ENCODE assay signal across 11 cellular contexts in genomic region chr13:45564108-45564507, GRCh38. TPM values are rescaled to one million over a fixed set of nuclear protein-coding genes. Genes with fewer than 3 reads are reported as not detected.
DNase-seq lines count a peak whose midpoint lies in the region; ATAC-seq and TF ChIP-seq lines count a peak whose summit lies in the region.
"Had no signal": no experiment of that assay in that cellular context is flagged by ENCODE, and none has a peak within 500 bp of the region (broad histone marks: within the 10 kb centered on the region; RNA-seq: fewer than 3 reads in every experiment).

No MANE protein-coding gene starts in this region.

- no peak overlapping the region for H2AFZ ChIP-seq in SK-N-SH (ENCODE audit: low read depth)

- H3K27me3 ChIP-seq in SK-N-SH (ENCODE audit: insufficient read depth) (no peaks in the 10 kb centered on the region), foreskin keratinocyte (peaks cover 49% of the 10 kb centered on the region)

- no peaks in the 10 kb centered on the region for H3K36me3 Mint-ChIP-seq in stimulated activated memory B cell treated with anti-CD40 and anti-IgM and Interleukin-4, amounts not matched to agents 10 μg/mL and 1 μg/mL and 100 μg/mL, for 72 hours

- POLR2A ChIA-PET in SK-N-SH (lab: Yijun Ruan, JAX) = no interaction called here

- H3K27ac ChIP-seq in SK-N-SH (ENCODE audit: low read depth in 2 of 2, low read length in 1 of 2) (no peak overlapping the region), foreskin keratinocyte (no peak overlapping the region)

- no peak overlapping the region for H3K4me3 Mint-ChIP-seq in stimulated activated memory B cell treated with anti-CD40 and anti-IgM and Interleukin-4, amounts not matched to agents 10 μg/mL and 1 μg/mL and 100 μg/mL, for 72 hours

- H4K20me1 ChIP-seq in SK-N-SH (ENCODE audit: insufficient read depth) = no peaks in the 10 kb centered on the region

- H3K9me3 Mint-ChIP-seq in stimulated activated memory B cell treated with anti-CD40 and anti-IgM and Interleukin-4, amounts not matched to agents 10 μg/mL and 1 μg/mL and 100 μg/mL, for 72 hours = peaks cover 6% of the 10 kb centered on the region

- no peak for TF ChIP-seq EP300 in SK-N-SH (IDR thresholded peaks at IDR 0.05; ENCODE audit: borderline replicate concordance in 1 of 2, low read depth in 1 of 2, low read length in 1 of 2)

- TF ChIP-seq CTCF in AG09309 (IDR thresholded peaks at IDR 0.05; ENCODE audit: control insufficient read depth, insufficient read depth, low read depth, low read length, missing control alignments) (no peak), SK-N-SH (IDR thresholded peaks at IDR 0.05) (no peak), foreskin keratinocyte (conservative IDR thresholded peaks at IDR 0.05) (no peak)

- H3K9me3 ChIP-seq in SK-N-SH = no peaks in the 10 kb centered on the region

- H3F3A ChIP-seq in SK-N-SH (replicated peaks; ENCODE audit: insufficient read depth) = no peaks in the 10 kb centered on the region

- H3K4me3 ChIP-seq in AG09309 (ENCODE audit: control insufficient read depth, low read depth, low read length) (no peak overlapping the region), SK-N-SH (ENCODE audit: low read depth in 2 of 2, low read length in 1 of 2) (no peak overlapping the region)

- peak; percentile 3 for DNase-seq in AG09309 (ENCODE audit: low read depth)
- DNase-seq in H4 (ENCODE audit: low spot score) = peak; percentile 38
- DNase-seq in SK-N-SH = no peak
- peak in 1 of 2 donors; percentile 56 for DNase-seq in foreskin keratinocyte
- DNase-seq in NCI-H1417 treated with DMSO at 0.1 percent for 48 hours (lab: John Stamatoyannopoulos, UW) = no peak
- DNase-seq in KG1 (lab: John Stamatoyannopoulos, UW) = no peak
- DNase-seq: activated CD4-positive, CD25-positive, alpha-beta regulatory T cell treated with anti-CD3 and anti-CD28 coated beads, Interleukin-2, amount 50 U/mL, for 72 hours; anterior cingulate cortex had no signal

- H3K9me2 ChIP-seq in SK-N-SH = no peaks in the 10 kb centered on the region

- peaks cover 34% of the 10 kb centered on the region for H3K27me3 Mint-ChIP-seq in stimulated activated memory B cell treated with anti-CD40 and anti-IgM and Interleukin-4, amounts not matched to agents 10 μg/mL and 1 μg/mL and 100 μg/mL, for 72 hours

- TF ChIP-seq RAD21 in SK-N-SH (IDR thresholded peaks at IDR 0.05; ENCODE audit: low read length) = no peak

- H3K9ac ChIP-seq in SK-N-SH = no peak overlapping the region

- H3K4me1 ChIP-seq in SK-N-SH (ENCODE audit: control insufficient read depth in 1 of 2, insufficient read depth in 2 of 2, low read depth in 1 of 2, low read length in 1 of 2) (no peaks in the 10 kb centered on the region), foreskin keratinocyte (no peaks in the 10 kb centered on the region)

- no peaks in the 10 kb centered on the region for H3K36me3 ChIP-seq in SK-N-SH (replicated peaks in 1 of 2; ENCODE audit: control insufficient read depth in 1 of 2, insufficient read depth in 2 of 2, low read length in 1 of 2)

- H3K4me1 Mint-ChIP-seq in stimulated activated memory B cell treated with anti-CD40 and anti-IgM and Interleukin-4, amounts not matched to agents 10 μg/mL and 1 μg/mL and 100 μg/mL, for 72 hours = no peaks in the 10 kb centered on the region

- 19% methylated on average over 2 of the region's 2 CpGs for whole genome bisulfite sequencing in SK-N-SH (ENCODE audit: low lambda C conversion rate)

- H3K4me2 ChIP-seq in SK-N-SH = no peak overlapping the region

- H3K79me2 ChIP-seq in SK-N-SH (ENCODE audit: insufficient read depth) = no peaks in the 10 kb centered on the region

- H3K27ac Mint-ChIP-seq in stimulated activated memory B cell treated with anti-CD40 and anti-IgM and Interleukin-4, amounts not matched to agents 10 μg/mL and 1 μg/mL and 100 μg/mL, for 72 hours = no peak overlapping the region

- CTCF ChIA-PET in SK-N-SH (lab: Yijun Ruan, JAX) = no interaction called here

- ATAC-seq in foreskin keratinocyte (peak; percentile 72), HG03196 (IDR thresholded peaks at IDR 0.05; ENCODE audit: unreplicated experiment) (no peak)
- no peak for ATAC-seq in stimulated activated memory B cell treated with anti-CD40 and anti-IgM and Interleukin-4, amounts not matched to agents 10 μg/mL and 1 μg/mL and 100 μg/mL, for 72 hours
- ATAC-seq: Panc1 had no signal

TF ChIP-seq in SK-N-SH, 30 proteins besides CTCF, POLR2A, EP300 and RAD21:
- TF ChIP-seq FOSL2 (IDR thresholded peaks at IDR 0.05; ENCODE audit: borderline replicate concordance, low read depth) = peak; percentile 24; the same call in 1 of the 2 replicates
- TF ChIP-seq ELF1 (IDR thresholded peaks at IDR 0.05) = no peak

RNA-seq across cellular contexts. Expression of gene ERICH6B, which starts 51.4 kb away (rescaled TPM):
- not detected in 2 replicates for total RNA-seq in H4 (2014; rRNA removed; shearing (Covaris generic))
- polyA plus RNA-seq in SK-N-SH (2012; rRNA removed) (not detected in 2 replicates), foreskin keratinocyte (not detected in 2 replicates)
- polyA plus RNA-seq in SK-N-SH (2012; cell fraction: cytosol; rRNA removed) = not detected in 2 replicates
- polyA plus RNA-seq in SK-N-SH (2012; cell fraction: nucleus; rRNA removed) = not detected in 2 replicates
- total RNA-seq in foreskin keratinocyte = not detected in 2 replicates

Comparison
In these comparisons a context has a peak if more than half of its experiments do, and no peak if none do; other contexts are left out.
1. DNase-seq: peak in AG09309 (single experiment) and H4 (single experiment); none in SK-N-SH (single experiment), NCI-H1417 treated with DMSO at 0.1 percent for 48 hours (single experiment) and KG1 (single experiment).